ENCODE assay signal across 8 cellular contexts in the genomic region with DNA sequence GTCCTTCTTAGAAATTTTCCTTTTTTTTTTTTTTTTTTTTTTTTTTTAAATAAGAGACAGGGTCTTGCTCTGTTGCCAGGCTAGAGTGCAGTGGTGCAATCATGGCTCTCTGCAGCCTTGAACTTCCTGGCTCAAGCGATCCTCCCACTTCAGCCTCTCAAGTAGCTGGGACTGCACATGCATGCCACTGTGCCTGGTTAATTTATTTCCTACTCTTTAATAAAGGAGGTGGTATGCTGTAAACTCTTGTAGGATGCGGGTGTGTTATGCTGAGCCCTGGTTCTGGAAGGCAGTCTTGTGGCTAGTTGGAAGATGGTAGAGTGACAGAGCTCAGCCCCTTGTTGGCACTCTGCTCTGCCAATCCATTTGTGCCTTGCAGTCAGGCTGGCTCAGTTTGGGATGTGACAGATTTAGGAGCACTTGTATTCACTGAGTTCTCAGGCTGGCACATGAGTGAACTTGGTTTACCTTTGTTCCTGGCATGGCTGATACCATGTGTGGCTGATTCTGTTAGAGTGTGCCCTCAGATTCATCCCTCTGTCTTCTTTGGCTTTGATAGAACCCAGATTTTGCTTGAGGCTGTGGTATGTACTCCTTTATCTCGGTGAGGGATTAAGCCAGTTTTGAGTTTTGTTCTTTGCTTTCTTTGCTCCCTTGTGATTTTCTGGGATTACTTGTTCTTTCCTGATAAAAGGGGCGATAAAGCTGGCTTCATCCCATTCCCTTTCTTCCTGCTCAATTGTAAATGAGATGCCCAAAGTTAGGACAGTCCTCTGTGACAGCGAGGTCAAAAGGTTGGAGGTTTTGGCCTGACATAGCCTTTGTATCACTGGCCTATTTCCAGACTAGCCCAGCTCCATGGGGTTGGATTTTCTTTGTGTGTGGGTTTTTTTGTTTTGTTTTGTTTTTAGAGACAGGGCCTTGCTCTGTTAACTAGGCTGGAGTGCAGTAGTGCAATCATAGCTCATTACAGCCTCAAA.
DNase-seq lines count a peak whose midpoint lies in the region; ATAC-seq and TF ChIP-seq lines count a peak whose summit lies in the region.
"Not testable (repeated sequence)": the region's sequence is repeated elsewhere in the genome, so short reads cannot be mapped to it uniquely, and the experiment has no call there.

No MANE protein-coding gene starts in this region.

- H3K27ac ChIP-seq in Panc1 (ENCODE audit: low read length); right lobe of liver; neural progenitor cell; upper lobe of right lung: not testable (repeated sequence)

- H3K4me3 ChIP-seq in Panc1 (ENCODE audit: low read depth in 2 of 2, low read length in 2 of 2); right lobe of liver; neural progenitor cell; upper lobe of right lung: not testable (repeated sequence)

- 61% methylated on average over 3 of the region's 5 CpGs for WGBS in right lobe of liver (ENCODE audit: insufficient coverage, low coverage, low lambda C conversion rate, missing lambda C conversion rate)

- DNase-seq in NAMALWA (ENCODE audit: low spot score) (peak; percentile 11), amniotic epithelial cell (ENCODE audit: low read depth) (peak; percentile 44), neural progenitor cell (ENCODE audit: low spot score) (peak; percentile 79)
- not testable (repeated sequence) for DNase-seq in Panc1 (ENCODE audit: low read depth, low spot score); Right ventricle myocardium superior; left ventricle myocardium superior; right lobe of liver; upper lobe of right lung

- not testable (repeated sequence) for H3K27ac Mint-ChIP-seq in neural progenitor cell

- POLR2A ChIA-PET in Panc1 (lab: Charles Lee), result not testable (repeated sequence)

- not testable (repeated sequence) for H3K27me3 ChIP-seq in Panc1 (ENCODE audit: control insufficient read depth, insufficient read depth, low read length); right lobe of liver; neural progenitor cell; upper lobe of right lung

- H3K9ac ChIP-seq in neural progenitor cell, result not testable (repeated sequence)

- not testable (repeated sequence) for H4K20me1 ChIP-seq in neural progenitor cell (ENCODE audit: low read depth)

- TF ChIP-seq POLR2A in right lobe of liver (IDR thresholded peaks at IDR 0.05), result not testable (repeated sequence)

- peaks cover 15% of the 10 kb centered on the region for H3K4me1 Mint-ChIP-seq in neural progenitor cell

- not testable (repeated sequence) for H3K9me3 Mint-ChIP-seq in neural progenitor cell

- not testable (repeated sequence) for BruUV-seq in Panc1 (replicated peaks; lab: Mats Ljungman, UMichigan)

- H3K4me1 ChIP-seq in Panc1 (ENCODE audit: control insufficient read depth, insufficient read depth, low read length); right lobe of liver; neural progenitor cell; upper lobe of right lung: not testable (repeated sequence)

- not testable (repeated sequence) for TF ChIP-seq CTCF in Panc1 (IDR thresholded peaks at IDR 0.05); right lobe of liver (IDR thresholded peaks at IDR 0.05); neural progenitor cell (IDR thresholded peaks at IDR 0.05); upper lobe of right lung (IDR thresholded peaks at IDR 0.05)

- H3K27me3 Mint-ChIP-seq in neural progenitor cell (ENCODE audit: insufficient read depth, low read depth), result not testable (repeated sequence)

- not testable (repeated sequence) for H3K9me3 ChIP-seq in Panc1 (ENCODE audit: control insufficient read depth, insufficient read depth, low read depth, low read length); right lobe of liver; neural progenitor cell (ENCODE audit: low read depth); upper lobe of right lung

- H3K36me3 ChIP-seq in Panc1 (ENCODE audit: control insufficient read depth, insufficient read depth, low read length); right lobe of liver; neural progenitor cell; upper lobe of right lung: not testable (repeated sequence)

- H3K4me2 ChIP-seq in neural progenitor cell, result not testable (repeated sequence)

- H3K79me2 ChIP-seq in neural progenitor cell (ENCODE audit: low read depth), result not testable (repeated sequence)

- H3K36me3 Mint-ChIP-seq in neural progenitor cell, result not testable (repeated sequence)

- CTCF ChIA-PET in Panc1 (lab: Charles Lee), result not testable (repeated sequence)

- H3K4me3 Mint-ChIP-seq in neural progenitor cell, result not testable (repeated sequence)

- H2AFZ ChIP-seq in neural progenitor cell (replicated peaks), result not testable (repeated sequence)

- peaks cover 18% of the 10 kb centered on the region for H3F3A ChIP-seq in neural progenitor cell (ENCODE audit: low read depth)

- in situ Hi-C loops in Panc1 (cut with HindIII; ENCODE audit: low pct_unique_long_range_greater_than_20kb, low sequenced_read_pairs), result not testable (repeated sequence)

- ATAC-seq in Panc1 (0 out of 2 replicates have a peak, but pooled peaks have one; percentile 26), Right ventricle myocardium superior (ENCODE audit: poor library complexity) (peak; percentile 88), left ventricle myocardium superior (peak; percentile 93), right lobe of liver (peak; percentile 61 to 80 (median 67)), upper lobe of right lung (peak; percentile 54)

- intact Hi-C loops in Panc1 (cut with micrococcal nuclease; ENCODE audit: unreplicated experiment); Right ventricle myocardium superior (cut with DNase I); left ventricle myocardium superior (cut with micrococcal nuclease); right lobe of liver (cut with DNase I); upper lobe of right lung (cut with DNase I): not testable (repeated sequence)

Comparison
In these comparisons a context has a peak if more than half of its experiments do, and no peak if none do; other contexts are left out.
1. ATAC-seq: peak in every context shown above with its lines; median percentile 93 in left ventricle myocardium superior; 88 in Right ventricle myocardium superior; 67 in right lobe of liver; 54 in upper lobe of right lung; 26 in Panc1.